In genomic region chr2:214104967-214105366, GRCh38 we compare ENCODE assay signal across 15 cellular contexts.
A peak's percentile ranks its signal among the peaks of the same experiment; 100 is the strongest.
DNase-seq lines count a peak whose midpoint lies in the region; TF ChIP-seq lines count a peak whose summit lies in the region.
"Had no signal": no experiment of that assay in that cellular context is flagged by ENCODE, and none has a peak within 500 bp of the region (broad histone marks: within the 10 kb centered on the region; RNA-seq: fewer than 3 reads in every experiment).

No MANE protein-coding gene starts in this region.

- H3K36me3 Mint-ChIP-seq in endothelial cell (ENCODE audit: low read depth, unreplicated experiment) (no peaks in the 10 kb centered on the region), neural progenitor cell (no peaks in the 10 kb centered on the region)
- H3K36me3 Mint-ChIP-seq: CD14-positive monocyte; CD4-positive, alpha-beta memory T cell had no signal

- peaks cover 31% of the 10 kb centered on the region for H3K4me1 ChIP-seq in Loucy (ENCODE audit: insufficient read depth, low read length, poor library complexity, severe bottlenecking)
- H3K4me1 ChIP-seq in trophoblast cell (ENCODE audit: control insufficient read depth in 1 of 2, insufficient read depth in 2 of 2, low read length in 2 of 2), result peaks cover 6 to 9% of the 10 kb centered on the region in 2 experiments
- H3K4me1 ChIP-seq in neural progenitor cell, result no peaks in the 10 kb centered on the region

- H3K4ac ChIP-seq in trophoblast cell (ENCODE audit: low read depth, low read length), result no peak overlapping the region

- peak overlapping the region; percentile 41 for H2BK120ac ChIP-seq in trophoblast cell (ENCODE audit: insufficient read depth, low read length, poor library complexity)

- peak overlapping the region; percentile 72 for H3K4me2 ChIP-seq in Loucy (ENCODE audit: low read depth, low read length, poor library complexity, severe bottlenecking)
- no peak overlapping the region for H3K4me2 ChIP-seq in trophoblast cell (ENCODE audit: low read length)
- no peak overlapping the region for H3K4me2 ChIP-seq in neural progenitor cell

- no peak overlapping the region for H3K23ac ChIP-seq in trophoblast cell (ENCODE audit: low read length)

- no peak overlapping the region for H3K27ac ChIP-seq in trophoblast cell (ENCODE audit: low read depth, low read length)
- H3K27ac ChIP-seq in neural progenitor cell, result no peak overlapping the region
- H3K27ac ChIP-seq: BLaER1 had no signal

- H2AFZ ChIP-seq in Loucy (ENCODE audit: low read length), result no peak overlapping the region
- H2AFZ ChIP-seq in trophoblast cell (ENCODE audit: insufficient read depth, low read length, poor library complexity), result no peak overlapping the region
- no peak overlapping the region for H2AFZ ChIP-seq in neural progenitor cell (replicated peaks)

- WGBS in trophoblast cell (ENCODE audit: extremely low coverage, insufficient coverage, insufficient read length), result no CpG with 5 or more reads among the region's 5 CpGs

- H3K4me3 ChIP-seq in Loucy (ENCODE audit: low read length, poor library complexity, severe bottlenecking), result no peak overlapping the region
- no peak overlapping the region for H3K4me3 ChIP-seq in trophoblast cell (ENCODE audit: low read depth, low read length)
- no peak overlapping the region for H3K4me3 ChIP-seq in H7 (ENCODE audit: insufficient read depth, low read depth, low read length)
- H3K4me3 ChIP-seq in neural progenitor cell, result no peak overlapping the region
- H3K4me3 ChIP-seq: BLaER1 had no signal

- H3K14ac ChIP-seq in trophoblast cell (ENCODE audit: low read length), result no peak overlapping the region

- H4K8ac ChIP-seq in trophoblast cell (ENCODE audit: low read depth, low read length), result no peak overlapping the region

- H2BK12ac ChIP-seq in trophoblast cell (ENCODE audit: low read length), result no peak overlapping the region

- H3K9me3 Mint-ChIP-seq in endothelial cell (ENCODE audit: unreplicated experiment) (no peaks in the 10 kb centered on the region), neural progenitor cell (no peaks in the 10 kb centered on the region)

- no peak overlapping the region for H4K91ac ChIP-seq in trophoblast cell (ENCODE audit: low read depth, low read length)

- H3K9me2 ChIP-seq in Loucy (replicated peaks; ENCODE audit: low read depth, low read length), result no peaks in the 10 kb centered on the region

- DNase-seq in NCI-H345 (lab: John Stamatoyannopoulos, UW), result peak; percentile 19
- DNase-seq in NCI-H345 treated with DMSO at 0.1 percent for 48 hours (lab: John Stamatoyannopoulos, UW; ENCODE audit: unreplicated experiment), result no peak
- DNase-seq in endothelial cell (ENCODE audit: low spot score), result no peak
- no peak for DNase-seq in trophoblast cell
- no peak for DNase-seq in H7
- no peak for DNase-seq in kidney glomerular epithelial cell (lab: John Stamatoyannopoulos, UW)
- no peak for DNase-seq in neural progenitor cell (ENCODE audit: low spot score)
- DNase-seq: 8988T; CD4-positive, alpha-beta memory T cell; GOT3; H9; IMR-90 had no signal

- H3K27ac Mint-ChIP-seq in endothelial cell (ENCODE audit: unreplicated experiment), result peak overlapping the region; percentile 64
- H3K27ac Mint-ChIP-seq in neural progenitor cell, result no peak overlapping the region
- H3K27ac Mint-ChIP-seq: CD4-positive, alpha-beta memory T cell; H9 had no signal

- H3K27me3 ChIP-seq in Loucy (ENCODE audit: insufficient read depth, low read length, poor library complexity, severe bottlenecking), result no peaks in the 10 kb centered on the region
- H3K27me3 ChIP-seq in trophoblast cell (ENCODE audit: insufficient read depth, low read length), result no peaks in the 10 kb centered on the region
- no peaks in the 10 kb centered on the region for H3K27me3 ChIP-seq in H7 (ENCODE audit: control insufficient read depth, insufficient read depth, low read length)
- no peaks in the 10 kb centered on the region for H3K27me3 ChIP-seq in neural progenitor cell
- H3K27me3 ChIP-seq: BLaER1 had no signal

- H3K9ac ChIP-seq in Loucy (ENCODE audit: low read depth, low read length, poor library complexity, severe bottlenecking) (no peak overlapping the region), trophoblast cell (ENCODE audit: low read length) (no peak overlapping the region), neural progenitor cell (no peak overlapping the region)
- H3K9ac ChIP-seq: BLaER1 had no signal

- H4K12ac ChIP-seq in trophoblast cell (ENCODE audit: low read depth, low read length), result no peak overlapping the region

- H3K79me1 ChIP-seq in trophoblast cell (ENCODE audit: low read length), result peaks cover 7% of the 10 kb centered on the region

- H3K18ac ChIP-seq in trophoblast cell (ENCODE audit: low read length), result no peak overlapping the region

- H3F3A ChIP-seq in Loucy (ENCODE audit: low read depth), result peaks cover 7% of the 10 kb centered on the region; the same call in 1 of the 2 replicates
- no peaks in the 10 kb centered on the region for H3F3A ChIP-seq in neural progenitor cell (ENCODE audit: low read depth)

- peaks cover 5% of the 10 kb centered on the region for H3K27me3 Mint-ChIP-seq in endothelial cell (ENCODE audit: unreplicated experiment)
- no peaks in the 10 kb centered on the region for H3K27me3 Mint-ChIP-seq in neural progenitor cell (ENCODE audit: insufficient read depth, low read depth)

- no peaks in the 10 kb centered on the region for H4K20me1 ChIP-seq in Loucy (ENCODE audit: insufficient read depth, low read length, poor library complexity, severe bottlenecking)
- no peaks in the 10 kb centered on the region for H4K20me1 ChIP-seq in neural progenitor cell (ENCODE audit: low read depth)
- H4K20me1 ChIP-seq: BLaER1 had no signal

- peaks cover 28% of the 10 kb centered on the region for H3K4me1 Mint-ChIP-seq in endothelial cell (ENCODE audit: unreplicated experiment)
- H3K4me1 Mint-ChIP-seq in neural progenitor cell, result no peaks in the 10 kb centered on the region
- H3K4me1 Mint-ChIP-seq: CD4-positive, alpha-beta memory T cell had no signal

- H3K9me3 ChIP-seq in Loucy (ENCODE audit: insufficient read depth, low read depth, low read length) (peaks cover 9% of the 10 kb centered on the region; the same call in 1 of the 2 replicates), trophoblast cell (ENCODE audit: insufficient read depth, low read depth, low read length) (no peaks in the 10 kb centered on the region), neural progenitor cell (ENCODE audit: low read depth) (no peaks in the 10 kb centered on the region)
- H3K9me3 ChIP-seq: BLaER1 had no signal

- TF ChIP-seq CTCF in Loucy (conservative IDR thresholded peaks at IDR 0.05; ENCODE audit: low read length), result no peak
- no peak for TF ChIP-seq CTCF in endothelial cell (IDR thresholded peaks at IDR 0.05; ENCODE audit: unreplicated experiment)
- no peak for TF ChIP-seq CTCF in neural progenitor cell (IDR thresholded peaks at IDR 0.05)

- no peak overlapping the region for H2BK5ac ChIP-seq in trophoblast cell (ENCODE audit: low read depth, low read length, poor library complexity)

- no peaks in the 10 kb centered on the region for H3K36me3 ChIP-seq in Loucy (ENCODE audit: insufficient read depth, low read length)
- peaks cover 0 to 2% of the 10 kb centered on the region in 2 experiments for H3K36me3 ChIP-seq in trophoblast cell (ENCODE audit: control insufficient read depth in 1 of 2, insufficient read depth in 2 of 2, low read length in 2 of 2)
- no peaks in the 10 kb centered on the region for H3K36me3 ChIP-seq in H7 (replicated peaks; ENCODE audit: control insufficient read depth, insufficient read depth, low read length)
- no peaks in the 10 kb centered on the region for H3K36me3 ChIP-seq in neural progenitor cell
- H3K36me3 ChIP-seq: BLaER1 had no signal

- no peak overlapping the region for H3K4me3 Mint-ChIP-seq in endothelial cell (ENCODE audit: unreplicated experiment)
- no peak overlapping the region for H3K4me3 Mint-ChIP-seq in neural progenitor cell
- H3K4me3 Mint-ChIP-seq: CD14-positive monocyte; CD4-positive, alpha-beta memory T cell; H9 had no signal

- no peak overlapping the region for H2AK5ac ChIP-seq in trophoblast cell (ENCODE audit: low read length)

- H3K79me2 ChIP-seq in Loucy (ENCODE audit: insufficient read depth, low read length) (no peaks in the 10 kb centered on the region), trophoblast cell (ENCODE audit: control insufficient read depth, insufficient read depth, low read length, poor library complexity) (no peaks in the 10 kb centered on the region), neural progenitor cell (ENCODE audit: low read depth) (no peaks in the 10 kb centered on the region)
